In genomic region chr10:113158183-113158582, GRCh38 we compare ENCODE assay signal across 20 cellular contexts.
DNase-seq lines count a peak whose midpoint lies in the region; ATAC-seq, FAIRE-seq and TF ChIP-seq lines count a peak whose summit lies in the region.
"Had no signal": no experiment of that assay in that cellular context is flagged by ENCODE, and none has a peak within 500 bp of the region (broad histone marks: within the 10 kb centered on the region; RNA-seq: fewer than 3 reads in every experiment).

No MANE protein-coding gene starts in this region.

- in situ Hi-C loops in brain microvascular endothelial cell (cut with HindIII; ENCODE audit: low pct_ligation_motif_present, low sequenced_read_pairs) (no loop called here), HepG2 (cut with HindIII; ENCODE audit: extremely low pct_ligation_motif_present, low pct_unique_long_range_greater_than_20kb) (no loop called here)

- H3K4me3 ChIP-seq in A673 (ENCODE audit: low read depth, low read length, poor library complexity, severe bottlenecking) (no peak overlapping the region), brain microvascular endothelial cell (ENCODE audit: low read depth, low read length) (no peak overlapping the region), HepG2 (replicated peaks in 1 of 3; ENCODE audit: insufficient read depth in 1 of 3, low read depth in 2 of 3, low read length in 3 of 3) (no peak overlapping the region)
- H3K4me3 ChIP-seq: A549, upper lobe of left lung had no signal

- no peaks in the 10 kb centered on the region for H4K20me1 ChIP-seq in H9 (ENCODE audit: control insufficient read depth, insufficient read depth, insufficient read length)
- no peaks in the 10 kb centered on the region; the same call in none of the 2 replicates for H4K20me1 ChIP-seq in HepG2 (ENCODE audit: insufficient read depth, low read length)

- no peak overlapping the region for H2BK20ac ChIP-seq in H9 (ENCODE audit: low read depth, low read length, poor library complexity, severe bottlenecking)

- no peak overlapping the region for H4K91ac ChIP-seq in H9 (ENCODE audit: insufficient read length, low read depth, low read length)

- H3K36me3 Mint-ChIP-seq in H9 (ENCODE audit: insufficient read depth in 1 of 3, low read depth in 3 of 3) (peaks cover 58 to 92% (median 86%) of the 10 kb centered on the region in 3 experiments; a peak in 6 of 7 replicates), T-cell (peaks cover 13% of the 10 kb centered on the region)
- H3K36me3 Mint-ChIP-seq in activated T-cell treated with anti-CD3 and anti-CD28 coated beads, Interleukin-2, amount 50 U/mL, for 72 hours (ENCODE audit: insufficient read depth in 2 of 2) = no peaks in the 10 kb centered on the region
- H3K36me3 Mint-ChIP-seq: activated naive CD4-positive, alpha-beta T cell treated with anti-CD3 and anti-CD28 coated beads, Interleukin-2, amount 10 ng/mL, durations not matched to agents 7 days and 5 days had no signal

- H3K4ac ChIP-seq in H9 (ENCODE audit: low read depth, low read length) = no peak overlapping the region

- TF ChIP-seq POLR2A in HepG2 (IDR thresholded peaks at IDR 0.05; ENCODE audit: insufficient read depth in 1 of 2, low read depth in 2 of 2, low read length in 2 of 2) = no peak

- H3K9ac ChIP-seq in H9 (ENCODE audit: extremely low read depth, insufficient read length, low read length) = no peak overlapping the region
- no peak overlapping the region for H3K9ac ChIP-seq in HepG2 (ENCODE audit: insufficient read depth, low read depth, low read length)

- H3K56ac ChIP-seq in H9 (ENCODE audit: insufficient read length, low read depth, low read length) = no peak overlapping the region

- no peak overlapping the region for H3K18ac ChIP-seq in H9 (ENCODE audit: insufficient read length, low read depth, low read length)

- H3K27me3 ChIP-seq in A673 (replicated peaks; ENCODE audit: insufficient read depth, low read depth, low read length, poor library complexity) (no peaks in the 10 kb centered on the region), H9 (ENCODE audit: insufficient read depth, low read length) (no peaks in the 10 kb centered on the region), brain microvascular endothelial cell (replicated peaks) (no peaks in the 10 kb centered on the region), HepG2 (ENCODE audit: control insufficient read depth in 1 of 2, insufficient read depth in 2 of 2, low read length in 2 of 2) (no peaks in the 10 kb centered on the region)
- H3K27me3 ChIP-seq: upper lobe of left lung had no signal

- CTCF ChIA-PET in A673 (lab: Charles Lee) (no interaction called here), HepG2 (lab: Yijun Ruan, JAX; ENCODE audit: low intra/inter-chr PET ratio, low total read pairs) (no interaction called here), T-cell (lab: Charles Lee) (interaction anchor here in 1 of 2 donors (1.0 kb wide), 1 partner anchor 12 kb away, joined by 5 read pairs; no protein-coding TSS in a partner anchor)

- no peak for TF ChIP-seq RAD21 in HepG2 (CRISPR knock-in tag; IDR thresholded peaks at IDR 0.05)

- no peak overlapping the region for H3T11ph ChIP-seq in H9 (ENCODE audit: low read length)

- no peaks in the 10 kb centered on the region for H3K23me2 ChIP-seq in H9 (ENCODE audit: insufficient read length, low read depth, low read length, poor library complexity, severe bottlenecking)

- H4K5ac ChIP-seq in H9 (ENCODE audit: insufficient read length, low read depth, low read length) = no peak overlapping the region

- H3K4me1 Mint-ChIP-seq in H9 (peaks cover 14 to 40% of the 10 kb centered on the region in 2 experiments), T-cell (no peaks in the 10 kb centered on the region)
- no peaks in the 10 kb centered on the region for H3K4me1 Mint-ChIP-seq in activated T-cell treated with anti-CD3 and anti-CD28 coated beads, Interleukin-2, amount 50 U/mL, for 72 hours (ENCODE audit: low read depth)
- H3K4me1 Mint-ChIP-seq: activated CD4-positive, alpha-beta memory T cell treated with anti-CD3 and anti-CD28 coated beads, Interleukin-2, amount 10 ng/mL, durations not matched to agents 7 days and 5 days; activated naive CD4-positive, alpha-beta T cell treated with anti-CD3 and anti-CD28 coated beads, Interleukin-2, amount 10 ng/mL, durations not matched to agents 7 days and 5 days; CD4-positive, CD25-positive, alpha-beta regulatory T cell; stimulated activated naive CD8-positive, alpha-beta T cell treated with anti-CD3 and anti-CD28 coated beads, Interleukin-15, amount 100 ng/mL, for 72 hours had no signal

- no peaks in the 10 kb centered on the region for H3K79me1 ChIP-seq in H9 (ENCODE audit: insufficient read depth, low read depth, low read length, poor library complexity, severe bottlenecking)

- H2BK12ac ChIP-seq in H9 (ENCODE audit: insufficient read length, low read depth, low read length) = no peak overlapping the region

- no peak overlapping the region for H3K23ac ChIP-seq in H9 (ENCODE audit: insufficient read length, low read depth, low read length)

- H3K79me2 ChIP-seq in H9 (ENCODE audit: insufficient read depth, low read length) (no peaks in the 10 kb centered on the region), HepG2 (ENCODE audit: insufficient read depth, low read length) (no peaks in the 10 kb centered on the region)

- H3K9me3 ChIP-seq in A673 (ENCODE audit: low read depth, low read length, poor library complexity, severe bottlenecking) (no peaks in the 10 kb centered on the region), H9 (ENCODE audit: control insufficient read depth, low read depth, low read length) (no peaks in the 10 kb centered on the region), HepG2 (ENCODE audit: low read length) (no peaks in the 10 kb centered on the region)
- H3K9me3 ChIP-seq: A549, upper lobe of left lung had no signal

- TF ChIP-seq EP300 in HepG2 (IDR thresholded peaks at IDR 0.05; ENCODE audit: low read depth in 2 of 2, low read length in 2 of 2) (no peak), HepG2 (CRISPR knock-in tag; IDR thresholded peaks at IDR 0.05; ENCODE audit: borderline replicate concordance) (no peak)

- H3K4me2 ChIP-seq in H9 (ENCODE audit: insufficient read depth, insufficient read length, low read length) = no peak overlapping the region
- H3K4me2 ChIP-seq in HepG2 (ENCODE audit: low read depth, low read length) = no peak overlapping the region
- H3K4me2 ChIP-seq: A549 had no signal

- peak; percentile 17 for DNase-seq in A673 (ENCODE audit: low spot score)
- no peak for DNase-seq in H9
- peak; percentile 6 for DNase-seq in brain microvascular endothelial cell
- DNase-seq in HepG2 (ENCODE audit: low spot score) = no peak
- DNase-seq in activated T-cell treated with anti-CD3 and anti-CD28 coated beads, Interleukin-2, amount 50 U/mL, for 72 hours = no peak
- no peak for DNase-seq in Right ventricle myocardium superior
- no peak for DNase-seq in T-cell
- no peak for DNase-seq in UCSD-AML1 (lab: John Stamatoyannopoulos, UW; ENCODE audit: unreplicated experiment)
- DNase-seq: activated CD4-positive, alpha-beta memory T cell treated with anti-CD3 and anti-CD28 coated beads, Interleukin-2, amount 10 ng/mL, durations not matched to agents 7 days and 5 days; activated naive CD4-positive, alpha-beta T cell treated with anti-CD3 and anti-CD28 coated beads, Interleukin-2, amount 10 ng/mL, durations not matched to agents 7 days and 5 days; CD4-positive, CD25-positive, alpha-beta regulatory T cell; hypothalamus; NCI-H2081; NCI-H524; posterior cingulate gyrus; stimulated activated naive CD8-positive, alpha-beta T cell treated with anti-CD3 and anti-CD28 coated beads, Interleukin-15, amount 100 ng/mL, for 72 hours; upper lobe of left lung had no signal

- H3K27ac ChIP-seq in A673 (ENCODE audit: low read depth, low read length, poor library complexity, severe bottlenecking) (no peak overlapping the region), H9 (ENCODE audit: insufficient read length, low read depth, low read length) (no peak overlapping the region), brain microvascular endothelial cell (no peak overlapping the region), HepG2 (ENCODE audit: extremely low read length, insufficient read depth, low read length) (no peak overlapping the region)
- H3K27ac ChIP-seq: A549, upper lobe of left lung had no signal

- H2AK5ac ChIP-seq in H9 (ENCODE audit: insufficient read length, low read length) = no peak overlapping the region

- BruUV-seq in A673 (replicated peaks; lab: Mats Ljungman, UMichigan) (no TSS peak), HepG2 (replicated peaks; lab: Mats Ljungman, UMichigan) (no TSS peak)

- ATAC-seq in HepG2 = no peak
- ATAC-seq in activated T-cell treated with anti-CD3 and anti-CD28 coated beads, Interleukin-2, amount 50 U/mL, for 72 hours (replicated peaks in 1 of 2) = no peak
- no peak for ATAC-seq in Right ventricle myocardium superior (ENCODE audit: poor library complexity)
- ATAC-seq in T-cell (replicated peaks in 1 of 4) = no peak
- ATAC-seq: natural killer cell treated with Interleukin-12 subunit alpha and Interleukin-12 subunit beta and Interleukin-15 and Interleukin-18, amount 100 ng/mL, for 72 hours; stimulated activated naive CD8-positive, alpha-beta T cell treated with anti-CD3 and anti-CD28 coated beads, Interleukin-15, amount 100 ng/mL, for 72 hours had no signal

- no peak overlapping the region for H3K4me3 Mint-ChIP-seq in H9
- H3K4me3 Mint-ChIP-seq in activated T-cell treated with anti-CD3 and anti-CD28 coated beads, Interleukin-2, amount 50 U/mL, for 72 hours = no peak overlapping the region
- no peak overlapping the region for H3K4me3 Mint-ChIP-seq in T-cell
- H3K4me3 Mint-ChIP-seq: activated CD4-positive, alpha-beta memory T cell treated with anti-CD3 and anti-CD28 coated beads, Interleukin-2, amount 10 ng/mL, durations not matched to agents 7 days and 5 days; activated naive CD4-positive, alpha-beta T cell treated with anti-CD3 and anti-CD28 coated beads, Interleukin-2, amount 10 ng/mL, durations not matched to agents 7 days and 5 days; CD4-positive, CD25-positive, alpha-beta regulatory T cell; natural killer cell treated with Interleukin-12 subunit alpha and Interleukin-12 subunit beta and Interleukin-15 and Interleukin-18, amount 100 ng/mL, for 72 hours; stimulated activated naive CD8-positive, alpha-beta T cell treated with anti-CD3 and anti-CD28 coated beads, Interleukin-15, amount 100 ng/mL, for 72 hours had no signal

- POLR2A ChIA-PET in A673 (lab: Charles Lee; ENCODE audit: low non-redundant PET) (no interaction called here), HepG2 (lab: Yijun Ruan, JAX) (no interaction called here), T-cell (lab: Charles Lee) (no interaction called here)

- no peak overlapping the region for H3K14ac ChIP-seq in H9 (ENCODE audit: insufficient read depth, low read length)

- no peaks in the 10 kb centered on the region for H3K27me3 Mint-ChIP-seq in H9 (ENCODE audit: low read depth)
- no peaks in the 10 kb centered on the region for H3K27me3 Mint-ChIP-seq in activated T-cell treated with anti-CD3 and anti-CD28 coated beads, Interleukin-2, amount 50 U/mL, for 72 hours (ENCODE audit: low read depth)
- H3K27me3 Mint-ChIP-seq in T-cell = no peaks in the 10 kb centered on the region
- H3K27me3 Mint-ChIP-seq: CD4-positive, CD25-positive, alpha-beta regulatory T cell; natural killer cell treated with Interleukin-12 subunit alpha and Interleukin-12 subunit beta and Interleukin-15 and Interleukin-18, amount 100 ng/mL, for 72 hours; stimulated activated naive CD8-positive, alpha-beta T cell treated with anti-CD3 and anti-CD28 coated beads, Interleukin-15, amount 100 ng/mL, for 72 hours had no signal

- H2BK120ac ChIP-seq in H9 (ENCODE audit: low read depth, low read length, poor library complexity, severe bottlenecking) = no peak overlapping the region

- intact Hi-C loops in A673 (cut with micrococcal nuclease; ENCODE audit: unreplicated experiment) = no loop called here
- intact Hi-C loops in HepG2 (cut with micrococcal nuclease; ENCODE audit: unreplicated experiment) = no loop called here
- intact Hi-C loops in Right ventricle myocardium superior (cut with DNase I) = no loop called here

- FAIRE-seq in HepG2 (lab: Jason Lieb, UNC) = no peak
- FAIRE-seq: A549, astrocyte had no signal

- H3K4me1 ChIP-seq in A673 (ENCODE audit: insufficient read depth, low read length, poor library complexity, severe bottlenecking) (no peaks in the 10 kb centered on the region), H9 (ENCODE audit: insufficient read depth, low read length) (peaks cover 4% of the 10 kb centered on the region; the same call in 1 of the 2 replicates), HepG2 (ENCODE audit: insufficient read depth, low read length) (no peaks in the 10 kb centered on the region)

- no CpG with 5 or more reads among the region's 3 CpGs for WGBS in H9 (ENCODE audit: extremely low coverage, insufficient read length, low lambda C conversion rate)
- WGBS in HepG2 (ENCODE audit: low lambda C conversion rate) = 93% methylated on average over 3 of the region's 3 CpGs

- H3K9me3 Mint-ChIP-seq in H9 (no peaks in the 10 kb centered on the region), T-cell (no peaks in the 10 kb centered on the region)
- H3K9me3 Mint-ChIP-seq in activated T-cell treated with anti-CD3 and anti-CD28 coated beads, Interleukin-2, amount 50 U/mL, for 72 hours = no peaks in the 10 kb centered on the region
- H3K9me3 Mint-ChIP-seq: activated CD4-positive, alpha-beta memory T cell treated with anti-CD3 and anti-CD28 coated beads, Interleukin-2, amount 10 ng/mL, durations not matched to agents 7 days and 5 days; activated naive CD4-positive, alpha-beta T cell treated with anti-CD3 and anti-CD28 coated beads, Interleukin-2, amount 10 ng/mL, durations not matched to agents 7 days and 5 days; natural killer cell treated with Interleukin-12 subunit alpha and Interleukin-12 subunit beta and Interleukin-15 and Interleukin-18, amount 100 ng/mL, for 72 hours; stimulated activated naive CD8-positive, alpha-beta T cell treated with anti-CD3 and anti-CD28 coated beads, Interleukin-15, amount 100 ng/mL, for 72 hours had no signal

- no peak overlapping the region for H4K8ac ChIP-seq in H9 (replicated peaks; ENCODE audit: insufficient read length, low read depth, low read length)

- no peak for TF ChIP-seq CTCF in A673 (conservative IDR thresholded peaks at IDR 0.05; ENCODE audit: low read depth, low read length)
- TF ChIP-seq CTCF in H9 (conservative IDR thresholded peaks at IDR 0.05) = no peak
- no peak for TF ChIP-seq CTCF in brain microvascular endothelial cell (IDR thresholded peaks at IDR 0.05; ENCODE audit: low read depth, low read length, missing control alignments)
- no peak for TF ChIP-seq CTCF in HepG2 (CRISPR knock-in tag; IDR thresholded peaks at IDR 0.05)

- H3K27ac Mint-ChIP-seq in H9 = peak overlapping the region in 2 of 3 experiments; percentile 59 to 87; a peak in 2 of 7 replicates
- no peak overlapping the region for H3K27ac Mint-ChIP-seq in activated T-cell treated with anti-CD3 and anti-CD28 coated beads, Interleukin-2, amount 50 U/mL, for 72 hours
- H3K27ac Mint-ChIP-seq in T-cell = no peak overlapping the region
- H3K27ac Mint-ChIP-seq: activated CD4-positive, alpha-beta memory T cell treated with anti-CD3 and anti-CD28 coated beads, Interleukin-2, amount 10 ng/mL, durations not matched to agents 7 days and 5 days; activated naive CD4-positive, alpha-beta T cell treated with anti-CD3 and anti-CD28 coated beads, Interleukin-2, amount 10 ng/mL, durations not matched to agents 7 days and 5 days; CD4-positive, CD25-positive, alpha-beta regulatory T cell; natural killer cell treated with Interleukin-12 subunit alpha and Interleukin-12 subunit beta and Interleukin-15 and Interleukin-18, amount 100 ng/mL, for 72 hours; stimulated activated naive CD8-positive, alpha-beta T cell treated with anti-CD3 and anti-CD28 coated beads, Interleukin-15, amount 100 ng/mL, for 72 hours had no signal

- H3K36me3 ChIP-seq in A673 (ENCODE audit: insufficient read depth, low read length, poor library complexity, severe bottlenecking) (peaks cover 2% of the 10 kb centered on the region), brain microvascular endothelial cell (replicated peaks) (peaks cover 17% of the 10 kb centered on the region), HepG2 (replicated peaks in 1 of 2; ENCODE audit: control insufficient read depth in 1 of 2, insufficient read depth in 2 of 2, low read length in 2 of 2) (peaks cover 39 to 83% of the 10 kb centered on the region in 2 experiments)

- no peak overlapping the region for H2BK15ac ChIP-seq in H9 (ENCODE audit: low read depth, low read length)

- H2AFZ ChIP-seq in H9 (ENCODE audit: low read length) = no peak overlapping the region
- no peak overlapping the region for H2AFZ ChIP-seq in HepG2 (ENCODE audit: low read length)

- H2BK5ac ChIP-seq in H9 (ENCODE audit: insufficient read length, low read length) = no peak overlapping the region

Comparison
In these comparisons a context has a peak if more than half of its experiments do, and no peak if none do; other contexts are left out.
1. DNase-seq: peak in A673 (single experiment) and brain microvascular endothelial cell (single experiment); none in H9 (single experiment), HepG2 (single experiment), activated T-cell treated with anti-CD3 and anti-CD28 coated beads, Interleukin-2, amount 50 U/mL, for 72 hours (0 of 2), Right ventricle myocardium superior (single experiment), T-cell (0 of 34) and UCSD-AML1 (single experiment).
2. H3K27ac Mint-ChIP-seq: peak in H9 (2 of 3); none in activated T-cell treated with anti-CD3 and anti-CD28 coated beads, Interleukin-2, amount 50 U/mL, for 72 hours (single experiment) and T-cell (0 of 2).